In the genomic region with DNA sequence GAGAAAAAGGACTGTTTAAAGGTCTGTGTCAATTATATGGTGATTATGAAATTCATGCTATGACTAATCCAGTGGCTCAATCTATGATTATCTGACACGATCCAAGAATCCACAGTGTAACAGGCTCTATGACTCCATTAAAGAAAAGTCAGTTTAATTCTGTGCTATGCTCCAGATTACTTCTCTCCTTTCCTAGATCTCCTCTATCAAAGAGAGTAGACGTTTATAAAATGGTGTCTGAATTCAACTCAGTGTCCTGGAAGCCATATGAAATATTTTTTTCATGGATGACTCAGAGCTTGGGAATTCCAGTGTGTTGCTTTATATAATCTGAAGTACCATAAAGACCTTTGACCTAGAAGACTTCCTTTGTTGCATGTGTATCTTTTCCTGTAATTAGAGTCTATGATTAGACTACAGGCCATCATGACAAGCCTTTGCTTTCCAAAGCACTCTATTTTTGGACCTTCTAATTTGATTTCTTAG, we compare ENCODE assay signal across 2 cellular contexts.
TF ChIP-seq lines count a peak whose summit lies in the region.

No MANE protein-coding gene starts in this region.

TF ChIP-seq in K562, 482 proteins besides CTCF, POLR2A, EP300 and RAD21 (continued from another document):
- TF ChIP-seq TOE1 (IDR thresholded peaks at IDR 0.05; ENCODE audit: borderline replicate concordance) (no peak), TOE1 (CRISPR knock-in tag; IDR thresholded peaks at IDR 0.05; ENCODE audit: borderline replicate concordance, low read depth) (no peak), ARID1B (IDR thresholded peaks at IDR 0.05) (no peak), EWSR1 (IDR thresholded peaks at IDR 0.05; ENCODE audit: borderline replicate concordance, low read depth, partially characterized antibody) (no peak), NR2C2 (CRISPR knock-in tag; IDR thresholded peaks at IDR 0.05) (no peak), NR2C2 (tag; IDR thresholded peaks at IDR 0.05) (0 out of 2 replicates have a peak, but pooled peaks have one; percentile 12), CC2D1A (IDR thresholded peaks at IDR 0.05) (no peak), XRCC4 (IDR thresholded peaks at IDR 0.05; ENCODE audit: extremely low read depth, insufficient read depth, insufficient read length) (no peak), CEBPG (CRISPR knock-in tag; IDR thresholded peaks at IDR 0.05) (no peak), CEBPG (tag; conservative IDR thresholded peaks at IDR 0.05 in 1 of 2, IDR thresholded peaks at IDR 0.05 in 1 of 2) (peak in 1 of 2 experiments; percentile 34; a peak in 1 of 4 replicates), JUN (IDR thresholded peaks at IDR 0.05; ENCODE audit: borderline replicate concordance, low read depth, low read length) (0 out of 2 replicates have a peak, but pooled peaks have one; percentile 7), JUN (CRISPR knock-in tag; IDR thresholded peaks at IDR 0.05; ENCODE audit: borderline replicate concordance) (no peak), FOSL1 (tag; conservative IDR thresholded peaks at IDR 0.05) (peak; percentile 68), PHF20 (IDR thresholded peaks at IDR 0.05; ENCODE audit: partially characterized antibody) (no peak)
- TF ChIP-seq, protein P1, sequence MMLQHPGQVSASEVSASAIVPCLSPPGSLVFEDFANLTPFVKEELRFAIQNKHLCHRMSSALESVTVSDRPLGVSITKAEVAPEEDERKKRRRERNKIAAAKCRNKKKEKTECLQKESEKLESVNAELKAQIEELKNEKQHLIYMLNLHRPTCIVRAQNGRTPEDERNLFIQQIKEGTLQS (IDR thresholded peaks at IDR 0.05) = peak; percentile 77; the same call in 1 of the 2 replicates
- TF ChIP-seq, protein P1 (CRISPR knock-in tag; conservative IDR thresholded peaks at IDR 0.05) = no peak

TF ChIP-seq in liver, 16 proteins besides CTCF, POLR2A, EP300 and RAD21:
- TF ChIP-seq, protein P2, sequence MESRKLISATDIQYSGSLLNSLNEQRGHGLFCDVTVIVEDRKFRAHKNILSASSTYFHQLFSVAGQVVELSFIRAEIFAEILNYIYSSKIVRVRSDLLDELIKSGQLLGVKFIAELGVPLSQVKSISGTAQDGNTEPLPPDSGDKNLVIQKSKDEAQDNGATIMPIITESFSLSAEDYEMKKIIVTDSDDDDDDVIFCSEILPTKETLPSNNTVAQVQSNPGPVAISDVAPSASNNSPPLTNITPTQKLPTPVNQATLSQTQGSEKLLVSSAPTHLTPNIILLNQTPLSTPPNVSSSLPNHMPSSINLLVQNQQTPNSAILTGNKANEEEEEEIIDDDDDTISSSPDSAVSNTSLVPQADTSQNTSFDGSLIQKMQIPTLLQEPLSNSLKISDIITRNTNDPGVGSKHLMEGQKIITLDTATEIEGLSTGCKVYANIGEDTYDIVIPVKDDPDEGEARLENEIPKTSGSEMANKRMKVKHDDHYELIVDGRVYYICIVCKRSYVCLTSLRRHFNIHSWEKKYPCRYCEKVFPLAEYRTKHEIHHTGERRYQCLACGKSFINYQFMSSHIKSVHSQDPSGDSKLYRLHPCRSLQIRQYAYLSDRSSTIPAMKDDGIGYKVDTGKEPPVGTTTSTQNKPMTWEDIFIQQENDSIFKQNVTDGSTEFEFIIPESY (IDR thresholded peaks at IDR 0.05) = no peak
- TF ChIP-seq JUND (IDR thresholded peaks at IDR 0.05) (peak; percentile 71 to 79), FOXA2 (IDR thresholded peaks at IDR 0.05) (no peak), GABPA (IDR thresholded peaks at IDR 0.05 in 1 of 2, conservative IDR thresholded peaks at IDR 0.05 in 1 of 2) (no peak), NR2F2 (IDR thresholded peaks at IDR 0.05) (peak; percentile 61), FOXA1 (IDR thresholded peaks at IDR 0.05) (no peak)
